ENCODE assay signal across 8 cellular contexts in the genomic region with DNA sequence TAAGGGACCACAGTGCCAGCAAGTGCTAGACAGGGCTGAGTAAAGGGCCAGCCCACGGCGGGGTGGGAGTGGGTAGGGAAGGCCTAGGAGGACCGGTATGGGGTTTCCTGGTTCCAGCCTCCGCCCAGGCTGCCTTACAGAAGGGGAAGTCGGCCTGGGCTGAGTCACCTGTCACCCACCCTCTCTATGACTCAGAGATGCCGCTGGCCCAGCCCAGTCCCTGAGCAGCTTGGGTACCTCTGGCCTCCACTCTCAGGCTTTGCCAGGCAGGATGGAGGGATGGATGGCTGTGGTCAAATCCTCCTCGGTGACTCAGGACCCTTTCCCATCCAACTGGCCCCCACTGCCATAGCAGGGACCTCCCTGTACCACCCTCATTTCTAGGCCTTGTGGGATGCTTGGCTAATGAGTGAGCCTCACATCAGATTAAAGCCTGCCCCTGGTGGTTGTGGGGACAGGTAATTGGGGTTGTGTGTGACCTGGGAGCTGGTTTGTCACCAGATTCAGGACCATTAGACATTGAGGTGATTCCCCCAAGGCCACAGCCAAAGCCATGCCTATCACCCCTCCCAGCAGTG. TPM values are rescaled to one million over a fixed set of nuclear protein-coding genes. Genes with fewer than 3 reads are reported as not detected.
DNase-seq lines count a peak whose midpoint lies in the region; ATAC-seq lines count a peak whose summit lies in the region.

No MANE protein-coding gene starts in this region.

- H3K27ac ChIP-seq in epithelial cell of prostate, result peak overlapping the region; percentile 46
- peak overlapping the region in 16 of 21 experiments; percentile 1 to 78 (median 48) for H3K27ac ChIP-seq in skin epidermis

- peaks cover 8% of the 10 kb centered on the region for H3K36me3 ChIP-seq in MG63

- peaks cover 25% of the 10 kb centered on the region for H3K4me1 Mint-ChIP-seq in activated CD8-positive, alpha-beta T cell treated with anti-CD3 and anti-CD28 coated beads, Interleukin-2, amount 10 ng/mL, durations not matched to agents 7 days and 5 days (ENCODE audit: low read depth)

- H3K27me3 Mint-ChIP-seq in activated CD8-positive, alpha-beta T cell treated with anti-CD3 and anti-CD28 coated beads, Interleukin-2, amount 10 ng/mL, durations not matched to agents 7 days and 5 days (ENCODE audit: low read depth), result no peaks in the 10 kb centered on the region

- H3K4me3 ChIP-seq in MG63, result no peak overlapping the region
- H3K4me3 ChIP-seq in skin epidermis, result no peak overlapping the region

- POLR2A ChIA-PET in activated CD8-positive, alpha-beta T cell treated with anti-CD3 and anti-CD28 coated beads, Interleukin-2, amount 10 ng/mL, durations not matched to agents 7 days and 5 days (lab: Charles Lee), result interaction anchor here (2.6 kb wide), 1 partner anchor 14 kb away, joined by 8 read pairs; the partner anchor contains the start of gene SLC35E4

- CTCF ChIA-PET in activated CD8-positive, alpha-beta T cell treated with anti-CD3 and anti-CD28 coated beads, Interleukin-2, amount 10 ng/mL, durations not matched to agents 7 days and 5 days (lab: Charles Lee), result interaction anchor here (0.6 to 4.9 kb wide), 10 partner anchors 10 to 673 kb away, joined by 3 to 57 read pairs (median 4); partner anchors contain the start of genes DUSP18 and SLC35E4

- no peaks in the 10 kb centered on the region for H3K36me3 Mint-ChIP-seq in activated CD8-positive, alpha-beta T cell treated with anti-CD3 and anti-CD28 coated beads, Interleukin-2, amount 10 ng/mL, durations not matched to agents 7 days and 5 days (ENCODE audit: low read depth)

- peak; percentile 47 for ATAC-seq in GM18858 (IDR thresholded peaks at IDR 0.05; ENCODE audit: unreplicated experiment)
- ATAC-seq in activated CD8-positive, alpha-beta T cell treated with anti-CD3 and anti-CD28 coated beads, Interleukin-2, amount 10 ng/mL, durations not matched to agents 7 days and 5 days, result peak; percentile 96

- H3K9me3 Mint-ChIP-seq in activated CD8-positive, alpha-beta T cell treated with anti-CD3 and anti-CD28 coated beads, Interleukin-2, amount 10 ng/mL, durations not matched to agents 7 days and 5 days (ENCODE audit: insufficient read depth), result no peaks in the 10 kb centered on the region

- H3K27me3 ChIP-seq in MG63, result no peaks in the 10 kb centered on the region

- DNase-seq in MG63 (peak; percentile 85), epithelial cell of prostate (ENCODE audit: low read depth, low spot score) (peak; percentile 65), NCI-H1417 (lab: John Stamatoyannopoulos, UW) (no peak), HuH-7.5 (ENCODE audit: low spot score) (no peak), NCI-H2029 (lab: John Stamatoyannopoulos, UW) (no peak)
- peak; percentile 77 for DNase-seq in activated CD8-positive, alpha-beta T cell treated with anti-CD3 and anti-CD28 coated beads, Interleukin-2, amount 10 ng/mL, durations not matched to agents 7 days and 5 days

- no peak overlapping the region for H3K4me3 Mint-ChIP-seq in activated CD8-positive, alpha-beta T cell treated with anti-CD3 and anti-CD28 coated beads, Interleukin-2, amount 10 ng/mL, durations not matched to agents 7 days and 5 days

- H3K27ac Mint-ChIP-seq in activated CD8-positive, alpha-beta T cell treated with anti-CD3 and anti-CD28 coated beads, Interleukin-2, amount 10 ng/mL, durations not matched to agents 7 days and 5 days, result peak overlapping the region; percentile 76

- H3K9me3 ChIP-seq in MG63, result no peaks in the 10 kb centered on the region

RNA-seq across cellular contexts. Expression of gene SLC35E4, which starts 13.9 kb away (rescaled TPM):
- total RNA-seq in MG63 (2014; rRNA removed; shearing (Covaris generic); ENCODE audit: low replicate concordance), result 11.3 and 12.5 TPM in 2 replicates
- total RNA-seq in activated CD8-positive, alpha-beta T cell treated with anti-CD3 and anti-CD28 coated beads, Interleukin-2, amount 10 ng/mL, durations not matched to agents 7 days and 5 days, result 1 to 10 TPM; 1.8 to 1.9 TPM

RNA-seq across cellular contexts. Expression of gene DUSP18, which starts 18.2 kb away (rescaled TPM):
- 1.2 and 2.7 TPM in 2 replicates for total RNA-seq in MG63 (2014; rRNA removed; shearing (Covaris generic); ENCODE audit: low replicate concordance)
- 1 to 10 TPM; 7.0 to 7.6 TPM for total RNA-seq in activated CD8-positive, alpha-beta T cell treated with anti-CD3 and anti-CD28 coated beads, Interleukin-2, amount 10 ng/mL, durations not matched to agents 7 days and 5 days

RNA-seq across cellular contexts. Expression of gene TCN2, which starts 42.5 kb away (rescaled TPM):
- 1.2 TPM in 1 of 2 replicates, not detected in the other for total RNA-seq in MG63 (2014; rRNA removed; shearing (Covaris generic); ENCODE audit: low replicate concordance)
- under 1 TPM; 0.24 to 0.34 TPM for total RNA-seq in activated CD8-positive, alpha-beta T cell treated with anti-CD3 and anti-CD28 coated beads, Interleukin-2, amount 10 ng/mL, durations not matched to agents 7 days and 5 days

RNA-seq across cellular contexts. Expression of gene OSBP2, which starts 45.2 kb away (rescaled TPM):
- 2.4 and 9.3 TPM in 2 replicates for total RNA-seq in MG63 (2014; rRNA removed; shearing (Covaris generic); ENCODE audit: low replicate concordance)
- total RNA-seq in activated CD8-positive, alpha-beta T cell treated with anti-CD3 and anti-CD28 coated beads, Interleukin-2, amount 10 ng/mL, durations not matched to agents 7 days and 5 days, result under 1 TPM; 0.42 to 0.55 TPM

RNA-seq across cellular contexts. Expression of gene PES1, which starts 57.8 kb away (rescaled TPM):
- total RNA-seq in MG63 (2014; rRNA removed; shearing (Covaris generic); ENCODE audit: low replicate concordance), result 150 and 165 TPM in 2 replicates
- 10 to 100 TPM; 65.8 to 68.8 TPM for total RNA-seq in activated CD8-positive, alpha-beta T cell treated with anti-CD3 and anti-CD28 coated beads, Interleukin-2, amount 10 ng/mL, durations not matched to agents 7 days and 5 days

Comparison
In these comparisons a context has a peak if more than half of its experiments do, and no peak if none do; other contexts are left out.
1. DNase-seq: peak in MG63 (single experiment), activated CD8-positive, alpha-beta T cell treated with anti-CD3 and anti-CD28 coated beads, Interleukin-2, amount 10 ng/mL, durations not matched to agents 7 days and 5 days (single experiment) and epithelial cell of prostate (single experiment); none in NCI-H1417 (0 of 3), HuH-7.5 (single experiment) and NCI-H2029 (single experiment).